Comparison of ENCODE assay signal across 8 cellular contexts in genomic region chr7:143382126-143382790, GRCh38.
DNase-seq lines count a peak whose midpoint lies in the region; ATAC-seq and TF ChIP-seq lines count a peak whose summit lies in the region.

No MANE protein-coding gene starts in this region.

- H4K20me1 ChIP-seq in BLaER1 treated with 17β-estradiol and CSF1 and Interleukin-3, amounts not matched to agents 10 nM and 100 nM: peaks cover 32 to 58% (median 50%) of the 10 kb centered on the region in 11 experiments; a peak in 21 of 22 replicates
- H4K20me1 ChIP-seq in OCI-LY3 (ENCODE audit: insufficient read depth, low read length): peaks cover 18% of the 10 kb centered on the region

- peak overlapping the region; percentile 85 to 100 (median 96) for H3K9ac ChIP-seq in BLaER1 treated with 17β-estradiol and CSF1 and Interleukin-3, amounts not matched to agents 10 nM and 100 nM
- H3K9ac ChIP-seq in OCI-LY3 (ENCODE audit: low read length) (peak overlapping the region; percentile 98), endocrine pancreas (ENCODE audit: control insufficient read depth, insufficient read depth, low read length) (peak overlapping the region; percentile 84)

- H3K4me3 ChIP-seq in BLaER1 treated with 17β-estradiol and CSF1 and Interleukin-3, amounts not matched to agents 10 nM and 100 nM: peak overlapping the region; percentile 86 to 100 (median 97)
- H3K4me3 ChIP-seq in OCI-LY3 (ENCODE audit: low read length): peak overlapping the region; percentile 93
- H3K4me3 ChIP-seq in endocrine pancreas (ENCODE audit: control insufficient read depth, insufficient read depth, low read length): no peak overlapping the region
- peak overlapping the region; percentile 90 for H3K4me3 ChIP-seq in neuron (ENCODE audit: low read length)

- peak overlapping the region; percentile 88 to 99 (median 95) for H3K27ac ChIP-seq in BLaER1 treated with 17β-estradiol and CSF1 and Interleukin-3, amounts not matched to agents 10 nM and 100 nM
- no peak overlapping the region for H3K27ac ChIP-seq in OCI-LY3 (ENCODE audit: low read length)

- H3K4me1 ChIP-seq in BLaER1 treated with 17β-estradiol and CSF1 and Interleukin-3, amounts not matched to agents 10 nM and 100 nM: peaks cover 46 to 83% (median 74%) of the 10 kb centered on the region in 10 experiments
- H3K4me1 ChIP-seq in OCI-LY3 (ENCODE audit: low read length): peaks cover 14% of the 10 kb centered on the region
- H3K4me1 ChIP-seq in endocrine pancreas (ENCODE audit: control insufficient read depth, insufficient read depth, low read length): no peaks in the 10 kb centered on the region
- H3K4me1 ChIP-seq in neuron (ENCODE audit: insufficient read depth, low read length): peaks cover 17% of the 10 kb centered on the region

- 0 out of 22 replicates have a peak, but pooled peaks cover 0 to 7% (median 0%) of the 10 kb centered on the region in 11 experiments for H3K9me3 ChIP-seq in BLaER1 treated with 17β-estradiol and CSF1 and Interleukin-3, amounts not matched to agents 10 nM and 100 nM (replicated peaks in 1 of 11)
- H3K9me3 ChIP-seq in OCI-LY3 (ENCODE audit: insufficient read depth, low read length) (no peaks in the 10 kb centered on the region), endocrine pancreas (ENCODE audit: control insufficient read depth, low read length) (no peaks in the 10 kb centered on the region), neuron (ENCODE audit: low read length) (no peaks in the 10 kb centered on the region)

- no peak for DNase-seq in GM10266 (ENCODE audit: extremely low spot score)

- H3K79me2 ChIP-seq in OCI-LY3 (ENCODE audit: low read length): peaks cover 28% of the 10 kb centered on the region

- H2AFZ ChIP-seq in OCI-LY3 (ENCODE audit: low read depth, low read length) (no peak overlapping the region), neuron (ENCODE audit: low read depth, low read length) (peak overlapping the region; percentile 65)

- ATAC-seq in HG02970 (IDR thresholded peaks at IDR 0.05; ENCODE audit: low FRiP score, unreplicated experiment): no peak
- no peak for ATAC-seq in HG03520 (IDR thresholded peaks at IDR 0.05; ENCODE audit: unreplicated experiment)
- ATAC-seq in HG03457 (IDR thresholded peaks at IDR 0.05; ENCODE audit: unreplicated experiment): no peak

- H3K27me3 ChIP-seq in BLaER1 treated with 17β-estradiol and CSF1 and Interleukin-3, amounts not matched to agents 10 nM and 100 nM: no peaks in the 10 kb centered on the region
- H3K27me3 ChIP-seq in OCI-LY3 (ENCODE audit: low read depth, low read length) (no peaks in the 10 kb centered on the region), endocrine pancreas (ENCODE audit: control insufficient read depth, insufficient read depth, low read length) (no peaks in the 10 kb centered on the region), neuron (ENCODE audit: insufficient read depth, low read length) (no peaks in the 10 kb centered on the region)

- H3K4me2 ChIP-seq in BLaER1 treated with 17β-estradiol and CSF1 and Interleukin-3, amounts not matched to agents 10 nM and 100 nM: peak overlapping the region; percentile 91 to 100 (median 98)
- peak overlapping the region; percentile 83 for H3K4me2 ChIP-seq in OCI-LY3 (ENCODE audit: low read length)

- peaks cover 0 to 58% (median 45%) of the 10 kb centered on the region in 11 experiments; a peak in 20 of 22 replicates for H3K36me3 ChIP-seq in BLaER1 treated with 17β-estradiol and CSF1 and Interleukin-3, amounts not matched to agents 10 nM and 100 nM
- H3K36me3 ChIP-seq in OCI-LY3 (replicated peaks; ENCODE audit: low read depth, low read length): peaks cover 9% of the 10 kb centered on the region
- H3K36me3 ChIP-seq in endocrine pancreas (ENCODE audit: control insufficient read depth, insufficient read depth, low read length): no peaks in the 10 kb centered on the region
- H3K36me3 ChIP-seq in neuron (ENCODE audit: insufficient read depth, low read length): peaks cover 7% of the 10 kb centered on the region

- no peak for TF ChIP-seq CTCF in OCI-LY3 (IDR thresholded peaks at IDR 0.05; ENCODE audit: low read depth, low read length)
- no peak for TF ChIP-seq CTCF in GM10266 (IDR thresholded peaks at IDR 0.05; ENCODE audit: control insufficient read depth, insufficient read depth, low read depth, missing control alignments)
